Comparison of ENCODE assay signal across 8 cellular contexts in genomic region chr6:139981810-139982550, GRCh38.
DNase-seq lines count a peak whose midpoint lies in the region; ATAC-seq, FAIRE-seq and TF ChIP-seq lines count a peak whose summit lies in the region.

No MANE protein-coding gene starts in this region.

- POLR2A ChIA-PET in HepG2 (lab: Yijun Ruan, JAX): no interaction called here

- H3K4me3 ChIP-seq in body of pancreas (no peak overlapping the region), HepG2 (replicated peaks in 1 of 3; ENCODE audit: insufficient read depth in 1 of 3, low read depth in 2 of 3, low read length in 3 of 3) (no peak overlapping the region)

- no peak for TF ChIP-seq RAD21 in HepG2 (CRISPR knock-in tag; IDR thresholded peaks at IDR 0.05)

- no peak overlapping the region for H2AFZ ChIP-seq in HepG2 (ENCODE audit: low read length)

- H3K27ac ChIP-seq in body of pancreas (no peak overlapping the region), HepG2 (ENCODE audit: extremely low read length, insufficient read depth, low read length) (no peak overlapping the region)

- no peak for TF ChIP-seq EP300 in HepG2 (IDR thresholded peaks at IDR 0.05; ENCODE audit: low read depth in 2 of 2, low read length in 2 of 2)
- TF ChIP-seq EP300 in HepG2 (CRISPR knock-in tag; IDR thresholded peaks at IDR 0.05; ENCODE audit: borderline replicate concordance): no peak

- DNase-seq in CD14-positive monocyte (ENCODE audit: low spot score) (no peak), NCI-H146 (lab: John Stamatoyannopoulos, UW) (peak; percentile 87), body of pancreas (peak in 1 of 4 donors; percentile 25), HepG2 (ENCODE audit: low spot score) (no peak), GF-D8 (lab: John Stamatoyannopoulos, UW) (no peak), amniotic stem cell (lab: John Stamatoyannopoulos, UW) (no peak), mesenteric fat pad (ENCODE audit: low spot score) (no peak)
- DNase-seq in stimulated activated CD4-positive, alpha-beta T cell treated with anti-CD3 and anti-CD28 coated beads, Interleukin-4, amount 100 ng/mL, for 1 hour: no peak

- in situ Hi-C loops in HepG2 (cut with HindIII; ENCODE audit: extremely low pct_ligation_motif_present, low pct_unique_long_range_greater_than_20kb): no loop called here

- H3K4me1 Mint-ChIP-seq in CD14-positive monocyte: peaks cover 19% of the 10 kb centered on the region

- peaks cover 28% of the 10 kb centered on the region for H3K4me1 ChIP-seq in body of pancreas
- no peaks in the 10 kb centered on the region for H3K4me1 ChIP-seq in HepG2 (ENCODE audit: insufficient read depth, low read length)

- H4K20me1 ChIP-seq in HepG2 (ENCODE audit: insufficient read depth, low read length): no peaks in the 10 kb centered on the region

- ATAC-seq in body of pancreas: peak; percentile 24
- ATAC-seq in HepG2: no peak

- TF ChIP-seq CTCF in CD14-positive monocyte (IDR thresholded peaks at IDR 0.05) (no peak), body of pancreas (IDR thresholded peaks at IDR 0.05) (no peak), HepG2 (CRISPR knock-in tag; IDR thresholded peaks at IDR 0.05) (no peak)

- intact Hi-C loops in CD14-positive monocyte (cut with micrococcal nuclease) (no loop called here), body of pancreas (cut with DNase I) (no loop called here), HepG2 (cut with micrococcal nuclease; ENCODE audit: unreplicated experiment) (no loop called here)

- CTCF ChIA-PET in HepG2 (lab: Yijun Ruan, JAX; ENCODE audit: low intra/inter-chr PET ratio, low total read pairs): no interaction called here

- no TSS peak for BruUV-seq in HepG2 (replicated peaks; lab: Mats Ljungman, UMichigan)

- H3K4me2 ChIP-seq in HepG2 (ENCODE audit: low read depth, low read length): no peak overlapping the region

- FAIRE-seq in HepG2 (lab: Jason Lieb, UNC): no peak

- H3K9ac ChIP-seq in HepG2 (ENCODE audit: insufficient read depth, low read depth, low read length): no peak overlapping the region

- H3K4me3 Mint-ChIP-seq in CD14-positive monocyte: peak overlapping the region; percentile 17 to 70

- H3K36me3 ChIP-seq in body of pancreas (replicated peaks in 1 of 2; ENCODE audit: insufficient read depth in 1 of 2, low read depth in 2 of 2) (no peaks in the 10 kb centered on the region), HepG2 (replicated peaks in 1 of 2; ENCODE audit: control insufficient read depth in 1 of 2, insufficient read depth in 2 of 2, low read length in 2 of 2) (no peaks in the 10 kb centered on the region)

- H3K27me3 ChIP-seq in body of pancreas (no peaks in the 10 kb centered on the region), HepG2 (ENCODE audit: control insufficient read depth in 1 of 2, insufficient read depth in 2 of 2, low read length in 2 of 2) (no peaks in the 10 kb centered on the region)

- H3K9me3 Mint-ChIP-seq in CD14-positive monocyte: peaks cover 0 to 5% (median 0%) of the 10 kb centered on the region in 7 donors

- no peaks in the 10 kb centered on the region for H3K79me2 ChIP-seq in HepG2 (ENCODE audit: insufficient read depth, low read length)

- H3K9me3 ChIP-seq in body of pancreas (no peaks in the 10 kb centered on the region), HepG2 (ENCODE audit: low read length) (no peaks in the 10 kb centered on the region)

- TF ChIP-seq POLR2A in body of pancreas (IDR thresholded peaks at IDR 0.05): no peak
- no peak for TF ChIP-seq POLR2A in HepG2 (IDR thresholded peaks at IDR 0.05; ENCODE audit: insufficient read depth in 1 of 2, low read depth in 2 of 2, low read length in 2 of 2)

- H3K27ac Mint-ChIP-seq in CD14-positive monocyte: peak overlapping the region in 4 of 7 donors; percentile 34 to 53 (median 50)

- H3K36me3 Mint-ChIP-seq in CD14-positive monocyte: no peaks in the 10 kb centered on the region

- WGBS in body of pancreas, 2 donors: 4 to 5% methylated on average over 6 of the region's 6 CpGs
- 2% methylated on average over 6 of the region's 6 CpGs for WGBS in HepG2 (ENCODE audit: low lambda C conversion rate)

- H3K27me3 Mint-ChIP-seq in CD14-positive monocyte (ENCODE audit: low read depth in 3 of 3): no peaks in the 10 kb centered on the region

TF ChIP-seq in HepG2, 621 proteins besides CTCF, POLR2A, EP300 and RAD21:
- peak; percentile 83 for TF ChIP-seq ZNF652 (CRISPR knock-in tag; IDR thresholded peaks at IDR 0.05; ENCODE audit: borderline replicate concordance, low read depth)
- TF ChIP-seq ZSCAN21 (CRISPR knock-in tag; IDR thresholded peaks at IDR 0.05; ENCODE audit: borderline replicate concordance): no peak
